ENCODE assay signal across 13 cellular contexts in genomic region chr10:43039629-43040481, GRCh38. TPM values are rescaled to one million over a fixed set of nuclear protein-coding genes. Genes with fewer than 3 reads are reported as not detected.
A peak's percentile ranks its signal among the peaks of the same experiment; 100 is the strongest.
DNase-seq lines count a peak whose midpoint lies in the region; ATAC-seq and TF ChIP-seq lines count a peak whose summit lies in the region.
"Had no signal": no experiment of that assay in that cellular context is flagged by ENCODE, and none has a peak within 500 bp of the region (broad histone marks: within the 10 kb centered on the region; RNA-seq: fewer than 3 reads in every experiment).

No MANE protein-coding gene starts in this region.

- no peaks in the 10 kb centered on the region for H3K27me3 ChIP-seq in MM.1S (replicated peaks; ENCODE audit: insufficient read depth, low read length)
- no peaks in the 10 kb centered on the region for H3K27me3 ChIP-seq in upper lobe of right lung

- no peak overlapping the region for H2AFZ ChIP-seq in MM.1S (ENCODE audit: low read length)

- H3K9me3 ChIP-seq in MM.1S (replicated peaks; ENCODE audit: insufficient read depth, low read length), result no peaks in the 10 kb centered on the region
- H3K9me3 ChIP-seq in upper lobe of right lung, result no peaks in the 10 kb centered on the region

- H3K9me2 ChIP-seq in MM.1S (replicated peaks; ENCODE audit: insufficient read depth, low read length), result no peaks in the 10 kb centered on the region

- H3K4me1 ChIP-seq in MM.1S (ENCODE audit: low read length) (no peaks in the 10 kb centered on the region), upper lobe of right lung (no peaks in the 10 kb centered on the region)

- DNase-seq in Right ventricle myocardium inferior (ENCODE audit: missing footprints) (peak; percentile 64), left cardiac atrium (no peak), MM.1S (peak; percentile 10), islet precursor cell (peak; percentile 41), upper lobe of right lung (peak; percentile 55), HuH-7.5 (ENCODE audit: low spot score) (no peak), germinal center (ENCODE audit: low spot score) (no peak)
- DNase-seq: HFFc6, NCI-H1048, SIG-M5 had no signal

- H3K36me3 ChIP-seq in MM.1S (replicated peaks; ENCODE audit: insufficient read depth, low read length) (no peaks in the 10 kb centered on the region), upper lobe of right lung (no peaks in the 10 kb centered on the region)

- no peak for ATAC-seq in Right ventricle myocardium inferior
- ATAC-seq in left cardiac atrium, result no peak
- no peak for ATAC-seq in upper lobe of right lung
- no peak for ATAC-seq in HG02759 (IDR thresholded peaks at IDR 0.05; ENCODE audit: unreplicated experiment)
- ATAC-seq: activated T-helper 17 cell treated with anti-CD3 and anti-CD28 coated beads, Interleukin-2, amount 50 U/mL, for 72 hours had no signal

- no peaks in the 10 kb centered on the region for H3K79me2 ChIP-seq in MM.1S (ENCODE audit: low read length)

- no peak overlapping the region for H3K9ac ChIP-seq in MM.1S (ENCODE audit: low read length)

- no peak overlapping the region for H3K4me3 ChIP-seq in MM.1S (ENCODE audit: low read length)
- H3K4me3 ChIP-seq in upper lobe of right lung, result no peak overlapping the region
- H3K4me3 ChIP-seq: coronary artery had no signal

- intact Hi-C loops in Right ventricle myocardium inferior (cut with DNase I), result no loop called here
- intact Hi-C loops in left cardiac atrium (cut with DNase I), result no loop called here
- intact Hi-C loops in upper lobe of right lung (cut with DNase I), result no loop called here

- no peak for TF ChIP-seq CTCF in MM.1S (IDR thresholded peaks at IDR 0.05; ENCODE audit: low read length)
- no peak for TF ChIP-seq CTCF in upper lobe of right lung (IDR thresholded peaks at IDR 0.05)

- H4K20me1 ChIP-seq in MM.1S (ENCODE audit: insufficient read depth, low read length), result no peaks in the 10 kb centered on the region

- H3K27ac ChIP-seq in MM.1S (ENCODE audit: low read length), result no peak overlapping the region
- no peak overlapping the region for H3K27ac ChIP-seq in upper lobe of right lung
- H3K27ac ChIP-seq: coronary artery had no signal

- no peaks in the 10 kb centered on the region for H3F3A ChIP-seq in MM.1S (ENCODE audit: insufficient read depth, low read length)

- H3K4me2 ChIP-seq in MM.1S (ENCODE audit: low read depth, low read length), result no peak overlapping the region

RNA-seq across cellular contexts. Expression of gene RET, which starts 37.0 kb away (rescaled TPM):
- 7.7 TPM for total RNA-seq in Right ventricle myocardium inferior
- 1 to 10 TPM in 1 of 2 donors, under 1 TPM in 1; 0.84 to 6.1 TPM for total RNA-seq in left cardiac atrium
- 1.0 TPM for total RNA-seq in upper lobe of right lung

Comparison
In these comparisons a context has a peak if more than half of its experiments do, and no peak if none do; other contexts are left out.
1. DNase-seq: peak in Right ventricle myocardium inferior (single experiment), MM.1S (single experiment), islet precursor cell (single experiment) and upper lobe of right lung (single experiment); none in left cardiac atrium (single experiment), HuH-7.5 (single experiment) and germinal center (single experiment).